25 cellular contexts compared by ENCODE assay signal in genomic region chr1:219573158-219573557, GRCh38. TPM values are rescaled to one million over a fixed set of nuclear protein-coding genes. Genes with fewer than 3 reads are reported as not detected.
"Had no signal": no experiment of that assay in that cellular context is flagged by ENCODE, and none has a peak within 500 bp of the region (broad histone marks: within the 10 kb centered on the region; RNA-seq: fewer than 3 reads in every experiment).

No MANE protein-coding gene starts in this region.

- H3K36me3 ChIP-seq: colonic mucosa, esophagus muscularis mucosa, esophagus squamous epithelium, gastrocnemius medialis, gastroesophageal sphincter, heart left ventricle, heart right ventricle had no signal

- ATAC-seq: effector memory CD8-positive, alpha-beta T cell; esophagus mucosa; foreskin keratinocyte; gastrocnemius medialis; gastroesophageal sphincter; heart left ventricle; heart right ventricle had no signal

- DNase-seq: colonic mucosa; cortex of kidney; dermis blood vessel endothelial cell; dorsolateral prefrontal cortex; effector CD4-positive, alpha-beta T cell; effector CD8-positive, alpha-beta T cell; effector memory CD4-positive, alpha-beta T cell; effector memory CD8-positive, alpha-beta T cell; endodermal cell; erythroblast; esophagus squamous epithelium; foreskin fibroblast; foreskin keratinocyte; foreskin melanocyte; gastrocnemius medialis; glutamatergic neuron; head of caudate nucleus; heart left ventricle; heart right ventricle had no signal

- H3K27me3 ChIP-seq: colonic mucosa, esophagus muscularis mucosa, esophagus squamous epithelium, foreskin keratinocyte, gastrocnemius medialis, gastroesophageal sphincter, heart left ventricle, heart right ventricle had no signal

- H3K4me3 ChIP-seq: colonic mucosa, coronary artery, dorsolateral prefrontal cortex, esophagus muscularis mucosa, esophagus squamous epithelium, gastrocnemius medialis, gastroesophageal sphincter, heart left ventricle, heart right ventricle had no signal

- H3K9me3 ChIP-seq: colonic mucosa, esophagus muscularis mucosa, esophagus squamous epithelium, gastrocnemius medialis, gastroesophageal sphincter, heart left ventricle, heart right ventricle had no signal

- H3K27ac ChIP-seq: colonic mucosa, coronary artery, dorsolateral prefrontal cortex, epithelial cell of prostate, esophagus muscularis mucosa, esophagus squamous epithelium, foreskin keratinocyte, gastrocnemius medialis, gastroesophageal sphincter, heart left ventricle, heart right ventricle had no signal

- H3K4me1 ChIP-seq: colonic mucosa, esophagus muscularis mucosa, esophagus squamous epithelium, foreskin keratinocyte, gastrocnemius medialis, gastroesophageal sphincter had no signal

RNA-seq across cellular contexts. Expression of gene ZC3H11B, which starts 39.7 kb away (rescaled TPM):
- polyA plus RNA-seq: endothelial cell of umbilical vein, foreskin keratinocyte had no signal
